9 cellular contexts compared by ENCODE assay signal in the genomic region with DNA sequence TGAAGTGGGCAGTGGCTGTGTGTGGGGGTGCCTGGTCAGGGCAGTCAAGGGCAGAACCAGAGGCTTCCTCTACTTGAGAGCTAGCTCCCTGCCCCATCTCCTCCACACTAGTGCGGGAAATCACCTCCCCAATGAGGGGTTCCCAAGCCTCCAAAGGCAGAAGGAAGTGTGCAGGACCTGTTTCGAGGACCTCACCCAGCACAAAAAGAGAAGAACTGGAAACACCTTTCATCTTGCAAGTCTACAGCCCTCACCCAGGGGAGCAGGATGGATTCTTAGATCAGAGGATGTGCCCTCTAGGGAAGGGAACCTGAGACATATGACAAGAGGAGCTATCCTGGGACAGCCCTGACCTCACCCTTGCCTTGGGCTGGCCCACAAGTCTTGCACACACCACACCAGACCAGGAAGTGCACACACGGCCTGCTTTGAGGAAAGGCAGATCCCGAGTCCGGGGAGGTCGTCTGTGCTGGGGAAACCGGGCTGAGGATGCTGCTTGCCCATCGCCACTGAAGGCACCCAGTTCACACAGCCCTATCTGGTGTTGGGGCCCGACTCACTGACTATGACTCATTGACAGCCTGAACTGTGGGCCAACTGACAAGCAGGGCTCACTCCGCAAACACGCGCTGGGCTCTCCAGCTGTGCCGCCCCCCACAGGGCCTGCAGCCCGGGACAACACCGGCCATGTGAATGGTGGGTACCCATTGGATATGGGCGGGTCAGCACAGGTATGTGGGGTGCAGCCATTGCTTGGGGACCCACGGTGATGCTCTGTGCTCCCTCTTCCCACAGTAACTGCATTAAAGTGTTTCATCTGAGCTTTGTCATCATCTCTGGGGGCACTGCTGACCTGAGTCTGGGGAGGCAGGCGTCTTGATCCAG. TPM values are rescaled to one million over a fixed set of nuclear protein-coding genes. Genes with fewer than 3 reads are reported as not detected.
DNase-seq lines count a peak whose midpoint lies in the region; ATAC-seq and TF ChIP-seq lines count a peak whose summit lies in the region.
"Had no signal": no experiment of that assay in that cellular context is flagged by ENCODE, and none has a peak within 500 bp of the region (broad histone marks: within the 10 kb centered on the region; RNA-seq: fewer than 3 reads in every experiment).

No MANE protein-coding gene starts in this region.

- H3K27ac ChIP-seq in C4-2B (peak overlapping the region; percentile 97), stomach (peak overlapping the region in 4 of 5 donors; percentile 87 to 89 (median 89))
- H3K27ac ChIP-seq: foreskin keratinocyte had no signal

- H3K27me3 ChIP-seq in MG63 (no peaks in the 10 kb centered on the region), stomach (peaks cover 0 to 7% (median 0%) of the 10 kb centered on the region in 3 donors)
- H3K27me3 ChIP-seq: foreskin keratinocyte had no signal

- ATAC-seq in left ventricle myocardium superior: no peak
- ATAC-seq in GM21825 (IDR thresholded peaks at IDR 0.05; ENCODE audit: unreplicated experiment): no peak
- ATAC-seq in GM21576 (IDR thresholded peaks at IDR 0.05; ENCODE audit: unreplicated experiment): no peak
- ATAC-seq: foreskin keratinocyte had no signal

- intact Hi-C loops in left ventricle myocardium superior (cut with micrococcal nuclease): no loop called here
- intact Hi-C loops in stomach (cut with DNase I; ENCODE audit: low total_unique reads): no loop called here

- no peaks in the 10 kb centered on the region for H3K9me3 ChIP-seq in MG63
- no peaks in the 10 kb centered on the region for H3K9me3 ChIP-seq in stomach

- H3K36me3 ChIP-seq in MG63 (peaks cover 5% of the 10 kb centered on the region), stomach (peaks cover 1 to 12% (median 1%) of the 10 kb centered on the region in 4 donors)

- H3K4me3 ChIP-seq in MG63 (no peak overlapping the region), stomach (peak overlapping the region in 1 of 4 donors; percentile 86)

- H3K4me1 ChIP-seq in stomach: peaks cover 37 to 67% (median 63%) of the 10 kb centered on the region in 4 donors

- DNase-seq in MG63 (peak; percentile 76), left ventricle myocardium superior (peak; percentile 22), stomach (no peak), NCI-H1105 treated with DMSO at 0.1 percent for 48 hours (lab: John Stamatoyannopoulos, UW) (no peak)
- peak; percentile 80 for DNase-seq in activated CD8-positive, alpha-beta memory T cell treated with anti-CD3 and anti-CD28 coated beads, Interleukin-2, amount 50 U/mL, for 48 hours

- TF ChIP-seq EP300 in stomach (IDR thresholded peaks at IDR 0.05): no peak

- WGBS in stomach, 5 donors: 62 to 82% (median 66%) methylated on average over 11 to 18 of the region's 18 CpGs

- TF ChIP-seq POLR2A in stomach (IDR thresholded peaks at IDR 0.05): no peak

- TF ChIP-seq CTCF in C4-2B (conservative IDR thresholded peaks at IDR 0.05) (no peak), stomach (IDR thresholded peaks at IDR 0.05) (no peak)

RNA-seq across cellular contexts. Expression of gene SAMD10, which starts 1.8 kb away (rescaled TPM):
- total RNA-seq in MG63 (2014; rRNA removed; shearing (Covaris generic); ENCODE audit: low replicate concordance): 0.07 and 3.9 TPM in 2 replicates
- total RNA-seq in left ventricle myocardium superior: 6.4 TPM
- 10 to 100 TPM in 2 of 5 donors, 1 to 10 TPM in 3; 2.9 to 68.1 (median 9.4) TPM for total RNA-seq in stomach
- polyA plus RNA-seq in stomach: 1 to 10 TPM; 4.9 to 6.6 (median 6.3) TPM

RNA-seq across cellular contexts. Expression of gene PRPF6, which starts 3.3 kb away (rescaled TPM):
- total RNA-seq in MG63 (2014; rRNA removed; shearing (Covaris generic); ENCODE audit: low replicate concordance): 96.5 and 126 TPM in 2 replicates
- total RNA-seq in left ventricle myocardium superior: 50.6 TPM
- total RNA-seq in stomach: 10 to 100 TPM; 30.4 to 67.4 (median 39.7) TPM
- 10 to 100 TPM; 27.0 to 44.2 (median 39.6) TPM for polyA plus RNA-seq in stomach

RNA-seq across cellular contexts. Expression of gene ZNF512B, which starts 7.9 kb away (rescaled TPM):
- 14.4 and 20.8 TPM in 2 replicates for total RNA-seq in MG63 (2014; rRNA removed; shearing (Covaris generic); ENCODE audit: low replicate concordance)
- total RNA-seq in left ventricle myocardium superior: 14.0 TPM
- total RNA-seq in stomach: 10 to 100 TPM in 2 of 5 donors, 1 to 10 TPM in 3; 6.1 to 12.1 (median 9.2) TPM
- 1 to 10 TPM; 3.5 to 7.6 (median 6.3) TPM for polyA plus RNA-seq in stomach

RNA-seq across cellular contexts. Expression of gene UCKL1, which starts 21.4 kb away (rescaled TPM):
- total RNA-seq in MG63 (2014; rRNA removed; shearing (Covaris generic); ENCODE audit: low replicate concordance): 17.1 and 35.9 TPM in 2 replicates
- 59.9 TPM for total RNA-seq in left ventricle myocardium superior
- 100 to 1,000 TPM in 1 of 5 donors, 10 to 100 TPM in 4; 20.9 to 107 (median 36.8) TPM for total RNA-seq in stomach
- 10 to 100 TPM; 17.7 to 60.5 (median 24.0) TPM for polyA plus RNA-seq in stomach

RNA-seq across cellular contexts. Expression of gene C20orf204, which starts 58.3 kb away (rescaled TPM):
- total RNA-seq in MG63 (2014; rRNA removed; shearing (Covaris generic); ENCODE audit: low replicate concordance): 0.95 and 1.3 TPM in 2 replicates
- total RNA-seq in left ventricle myocardium superior: 0.35 TPM
- 1 to 10 TPM in 1 of 5 donors, not detected in 4; 1.7 TPM for total RNA-seq in stomach
- 1 to 10 TPM in 2 of 3 donors, under 1 TPM in 1; 0.62 to 3.4 (median 1.4) TPM for polyA plus RNA-seq in stomach

Comparison
In these comparisons a context has a peak if more than half of its experiments do, and no peak if none do; other contexts are left out.
1. DNase-seq: peak in MG63 (single experiment), activated CD8-positive, alpha-beta memory T cell treated with anti-CD3 and anti-CD28 coated beads, Interleukin-2, amount 50 U/mL, for 48 hours (single experiment) and left ventricle myocardium superior (single experiment); none in stomach (single experiment) and NCI-H1105 treated with DMSO at 0.1 percent for 48 hours (single experiment).